In genomic region chr9:8348756-8349155, GRCh38 we compare ENCODE assay signal across 20 cellular contexts.
DNase-seq lines count a peak whose midpoint lies in the region; ATAC-seq, FAIRE-seq and TF ChIP-seq lines count a peak whose summit lies in the region.
"Had no signal": no experiment of that assay in that cellular context is flagged by ENCODE, and none has a peak within 500 bp of the region (broad histone marks: within the 10 kb centered on the region; RNA-seq: fewer than 3 reads in every experiment).

No MANE protein-coding gene starts in this region.

- DNase-seq in Ammon's horn (ENCODE audit: low spot score) (peak; percentile 26), frontal cortex (ENCODE audit: low spot score in 2 of 2) (no peak), midbrain (lab: John Stamatoyannopoulos, UW) (peak; percentile 33), substantia nigra (lab: John Stamatoyannopoulos, UW) (peak in 3 of 49 donors; percentile 0 to 16 (median 4)), germinal center (ENCODE audit: low spot score) (no peak), pancreas (no peak)
- no peak for DNase-seq in activated CD4-positive, alpha-beta T cell treated with anti-CD3 and anti-CD28 coated beads for 1 hour
- DNase-seq: CD8-positive, alpha-beta T cell; DMS 273 treated with DMSO at 0.1 percent for 48 hours; DMS53; DND-41; EL; GM23248 had no signal

- intact Hi-C loops in pancreas (cut with DNase I): no loop called here

- peak; percentile 24 for FAIRE-seq in frontal cortex (lab: Jason Lieb, UNC)
- FAIRE-seq in pancreas (lab: Jason Lieb, UNC): no peak
- FAIRE-seq: A549, GM12878 had no signal

- ATAC-seq in GM21737 (IDR thresholded peaks at IDR 0.05; ENCODE audit: unreplicated experiment): no peak
- no peak for ATAC-seq in pancreas
- ATAC-seq: A549; CD8-positive, alpha-beta T cell; GM12878 had no signal

- H3K4me3 ChIP-seq in pancreas: no peak overlapping the region
- H3K4me3 ChIP-seq: A549; BLaER1 treated with 17β-estradiol and CSF1 and Interleukin-3, amounts not matched to agents 10 nM and 100 nM; GM12878; GM23248; HAP-1 had no signal

- no peaks in the 10 kb centered on the region for H3K36me3 ChIP-seq in pancreas
- H3K36me3 ChIP-seq: BLaER1 treated with 17β-estradiol and CSF1 and Interleukin-3, amounts not matched to agents 10 nM and 100 nM; HAP-1 had no signal

- no peak for TF ChIP-seq CTCF in pancreas (IDR thresholded peaks at IDR 0.05)

- WGBS in pancreas, 2 donors: 60 to 64% methylated on average over 4 of the region's 4 CpGs

- H3K9me3 ChIP-seq in pancreas: no peaks in the 10 kb centered on the region
- H3K9me3 ChIP-seq: A549, HAP-1 had no signal

- no peaks in the 10 kb centered on the region for H3K27me3 ChIP-seq in pancreas
- H3K27me3 ChIP-seq: BLaER1 treated with 17β-estradiol and CSF1 and Interleukin-3, amounts not matched to agents 10 nM and 100 nM had no signal

- H3K4me1 ChIP-seq in pancreas: peaks cover 0 to 6% (median 5%) of the 10 kb centered on the region in 3 donors
- H3K4me1 ChIP-seq: A549, HAP-1 had no signal

- peak overlapping the region; percentile 36 for H3K27ac ChIP-seq in substantia nigra (ENCODE audit: low read depth, low read length, poor library complexity, severe bottlenecking)
- H3K27ac ChIP-seq in pancreas: no peak overlapping the region
- H3K27ac ChIP-seq: 22Rv1; A549; BLaER1 treated with 17β-estradiol and CSF1 and Interleukin-3, amounts not matched to agents 10 nM and 100 nM; GM23248; HL-60 had no signal

Comparison
In these comparisons a context has a peak if more than half of its experiments do, and no peak if none do; other contexts are left out.
1. DNase-seq: peak in Ammon's horn (single experiment) and midbrain (single experiment); none in frontal cortex (0 of 2), germinal center (single experiment), activated CD4-positive, alpha-beta T cell treated with anti-CD3 and anti-CD28 coated beads for 1 hour (single experiment) and pancreas (0 of 6).